ENCODE assay signal across 13 cellular contexts in genomic region chr17:41612376-41613160, GRCh38. TPM values are rescaled to one million over a fixed set of nuclear protein-coding genes. Genes with fewer than 3 reads are reported as not detected.
DNase-seq lines count a peak whose midpoint lies in the region; ATAC-seq and TF ChIP-seq lines count a peak whose summit lies in the region.
"Not testable (repeated sequence)": the region's sequence is repeated elsewhere in the genome, so short reads cannot be mapped to it uniquely, and the experiment has no call there.
"Had no signal": no experiment of that assay in that cellular context is flagged by ENCODE, and none has a peak within 500 bp of the region (broad histone marks: within the 10 kb centered on the region; RNA-seq: fewer than 3 reads in every experiment).

Gene KRT16, minus strand, starts transcription at chr17:41612767. Its CDS starts 79 bp downstream, at chr17:41612688.

- not testable (repeated sequence) for H3F3A ChIP-seq in PC-3 (ENCODE audit: low read length, unreplicated experiment)

- CTCF ChIA-PET in BJ (lab: Yijun Ruan, JAX); HCT116 (lab: Charles Lee); PC-3 (lab: Charles Lee): not testable (repeated sequence)

- H3K9me3 ChIP-seq in HCT116 (ENCODE audit: control insufficient read depth in 1 of 2, insufficient read depth in 1 of 2, low read depth in 1 of 2, low read length in 2 of 2); PC-3 (ENCODE audit: low read length); adrenal gland (replicated peaks in 1 of 3); endodermal cell (ENCODE audit: control insufficient read depth, low read length); prostate gland: not testable (repeated sequence)

- RAD21 ChIA-PET in HCT116 (lab: Charles Lee; ENCODE audit: low non-redundant PET in 1 of 2, low total read pairs in 2 of 2, uncharacterized antibody in 2 of 2, unreplicated experiment in 2 of 2): not testable (repeated sequence)

- not testable (repeated sequence) for H3K27ac Mint-ChIP-seq in endodermal cell

- H3K27me3 ChIP-seq in BJ (ENCODE audit: control insufficient read depth, insufficient read depth, low read length); HCT116 (ENCODE audit: insufficient read depth, low read length); PC-3 (ENCODE audit: low read length); adrenal gland; endodermal cell (ENCODE audit: control insufficient read depth, insufficient read depth, low read length, poor library complexity, severe bottlenecking); prostate gland (replicated peaks; ENCODE audit: insufficient read depth): not testable (repeated sequence)

- not testable (repeated sequence) for H3K79me2 ChIP-seq in HCT116 (ENCODE audit: insufficient read depth, low read length); PC-3 (ENCODE audit: low read length)

- ATAC-seq in HCT116: peak; percentile 91
- ATAC-seq in PC-3: peak; percentile 94

- H3K36me3 ChIP-seq in BJ (ENCODE audit: control insufficient read depth, insufficient read depth, low read length); HCT116 (ENCODE audit: control insufficient read depth in 1 of 2, insufficient read depth in 2 of 2, low read length in 2 of 2); PC-3 (ENCODE audit: low read depth, low read length); adrenal gland (replicated peaks in 1 of 2); endodermal cell (ENCODE audit: control insufficient read depth, insufficient read depth, low read length); prostate gland: not testable (repeated sequence)

- H3K4me3 ChIP-seq in BJ (ENCODE audit: low read depth, low read length); PC-3 (ENCODE audit: low read length); adrenal gland; endodermal cell (ENCODE audit: low read length); prostate gland: not testable (repeated sequence)
- H3K4me3 ChIP-seq in HCT116 (replicated peaks in 1 of 2; ENCODE audit: low read depth in 1 of 2, low read length in 2 of 2): peak within 1 kb of the TSS in 1 of 2 experiments; percentile 28; a peak in 1 of 4 replicates

- peak within 1 kb of the TSS; percentile 24; the same call in 1 of the 2 replicates for H3K9ac ChIP-seq in HCT116 (ENCODE audit: low read length)
- H3K9ac ChIP-seq in PC-3 (ENCODE audit: low read length); endodermal cell (ENCODE audit: extremely low read depth, low read length, poor library complexity, severe bottlenecking): not testable (repeated sequence)

- H3K27ac ChIP-seq in HCT116 (ENCODE audit: low read depth, low read length) (0 out of 2 replicates have a peak within 1 kb of the TSS, but pooled peaks have one; percentile 16), PC-3 (ENCODE audit: low read length) (peak within 1 kb of the TSS; percentile 74)
- not testable (repeated sequence) for H3K27ac ChIP-seq in adrenal gland; endodermal cell (ENCODE audit: low read depth, low read length); prostate gland

- not testable (repeated sequence) for H3K4me3 Mint-ChIP-seq in endodermal cell

- TF ChIP-seq CTCF in BJ (IDR thresholded peaks at IDR 0.05; ENCODE audit: insufficient read depth, low read depth, low read length); HCT116 (IDR thresholded peaks at IDR 0.05 in 2 of 3, conservative IDR thresholded peaks at IDR 0.05 in 1 of 3; ENCODE audit: borderline replicate concordance in 1 of 3, insufficient read depth in 1 of 3, low read depth in 2 of 3, low read length in 2 of 3); PC-3 (conservative IDR thresholded peaks at IDR 0.05; ENCODE audit: low read depth, low read length); adrenal gland (IDR thresholded peaks at IDR 0.05); endodermal cell (conservative IDR thresholded peaks at IDR 0.05); prostate gland (IDR thresholded peaks at IDR 0.05): not testable (repeated sequence)

- intact Hi-C loops in HCT116 (cut with micrococcal nuclease); PC-3 (cut with micrococcal nuclease); adrenal gland (cut with DNase I); prostate gland (cut with DNase I): not testable (repeated sequence)

- POLR2A ChIA-PET in BJ (lab: Charles Lee); HCT116 (lab: Charles Lee): not testable (repeated sequence)
- POLR2A ChIA-PET in PC-3 (lab: Charles Lee; ENCODE audit: unreplicated experiment): interaction anchor here (0.7 kb wide), 1 partner anchor 800 kb away, joined by 3 read pairs; no protein-coding TSS in a partner anchor

- H3K36me3 Mint-ChIP-seq in endodermal cell (ENCODE audit: low read depth): not testable (repeated sequence)

- H3K4me2 ChIP-seq in HCT116 (ENCODE audit: low read length) (peak within 1 kb of the TSS; percentile 67), PC-3 (ENCODE audit: low read length) (peak within 1 kb of the TSS; percentile 57; the same call in 1 of the 2 replicates)

- not testable (repeated sequence) for TF ChIP-seq POLR2A in HCT116 (IDR thresholded peaks at IDR 0.05; ENCODE audit: borderline replicate concordance, extremely low read depth, insufficient read depth, insufficient read length); adrenal gland (IDR thresholded peaks at IDR 0.05)
- peak; percentile 20 for TF ChIP-seq POLR2A in prostate gland (IDR thresholded peaks at IDR 0.05)

- H3K4me1 Mint-ChIP-seq in endodermal cell: not testable (repeated sequence)

- H3K9me2 ChIP-seq in HCT116 (ENCODE audit: insufficient read depth); PC-3 (replicated peaks; ENCODE audit: low read length): not testable (repeated sequence)

- not testable (repeated sequence) for H3K9me3 Mint-ChIP-seq in endodermal cell

- not testable (repeated sequence) for H4K20me1 ChIP-seq in HCT116 (ENCODE audit: insufficient read depth); PC-3 (ENCODE audit: low read length)

- H2AFZ ChIP-seq in HCT116 (ENCODE audit: low read depth, low read length, poor library complexity, severe bottlenecking) (peak within 1 kb of the TSS; percentile 76), PC-3 (ENCODE audit: low read length) (0 out of 2 replicates have a peak within 1 kb of the TSS, but pooled peaks have one; percentile 26)

- DNase-seq in BJ (ENCODE audit: low read depth): peak; percentile 47
- peak; percentile 32 for DNase-seq in HCT116 (ENCODE audit: low read depth, low spot score)
- DNase-seq in PC-3: peak; percentile 82
- DNase-seq in adrenal gland: peak in 5 of 7 donors; percentile 37 to 65 (median 53)
- DNase-seq in endodermal cell: peak; percentile 54
- peak; percentile 79 for DNase-seq in islet precursor cell
- DNase-seq in prostate gland (ENCODE audit: low spot score): not testable (repeated sequence)
- DNase-seq in ureter (ENCODE audit: low spot score): peak; percentile 68

- H3K4me1 ChIP-seq in HCT116 (ENCODE audit: control insufficient read depth in 1 of 2, insufficient read depth in 2 of 2, low read length in 2 of 2): peaks cover 2 to 18% of the 10 kb centered on the region in 2 experiments; a peak in 3 of 4 replicates
- H3K4me1 ChIP-seq in PC-3 (ENCODE audit: insufficient read depth, low read length); adrenal gland (replicated peaks in 1 of 2); endodermal cell (ENCODE audit: control insufficient read depth, insufficient read depth, low read length); prostate gland (replicated peaks): not testable (repeated sequence)

- not testable (repeated sequence) for BruUV-seq in HCT116 (replicated peaks; lab: Mats Ljungman, UMichigan); PC-3 (replicated peaks; lab: Mats Ljungman, UMichigan)

- WGBS in adrenal gland, 4 donors: 45 to 73% (median 68%) methylated on average over 10 to 31 of the region's 31 CpGs
- WGBS in endodermal cell (ENCODE audit: insufficient coverage in 1 of 2, insufficient read length in 1 of 2), 2 experiments: 71 to 87% methylated on average over 10 to 31 of the region's 31 CpGs
- WGBS in prostate gland: 78% methylated on average over 28 of the region's 31 CpGs

- TF ChIP-seq RAD21 in HCT116 (IDR thresholded peaks at IDR 0.05; ENCODE audit: low read depth): not testable (repeated sequence)

- not testable (repeated sequence) for H3K27me3 Mint-ChIP-seq in endodermal cell (ENCODE audit: insufficient read depth)

TF ChIP-seq in HCT116, 20 proteins besides CTCF, POLR2A, EP300 and RAD21:
- TF ChIP-seq FOSL1 (IDR thresholded peaks at IDR 0.05; ENCODE audit: low read depth): peak; percentile 43

RNA-seq across cellular contexts. Expression of gene KRT16, which starts in this region (rescaled TPM):
- polyA plus RNA-seq in BJ (2011; rRNA removed) (1.6 and 1.8 TPM in 2 replicates), adrenal gland (1 to 10 TPM in 2 of 3 donors, not detected in 1; 2.6 to 4.5 TPM)
- 0.36 and 1.1 TPM in 2 replicates for polyA minus RNA-seq in BJ (2011; rRNA and poly(A)+ RNA removed)
- total RNA-seq in HCT116 (2021; ENCODE audit: unreplicated experiment) (0.61 TPM), PC-3 (2014; rRNA removed) (42.6 and 53.1 TPM in 2 replicates), adrenal gland (1 to 10 TPM in 2 of 8 donors, under 1 TPM in 5, not detected in 1; 0.18 to 3.0 (median 0.53) TPM), endodermal cell (not detected), prostate gland (1 to 10 TPM; 4.0 to 6.7 TPM), ureter (0.73 TPM)
- 3.0 and 4.7 TPM in 2 replicates for polyA plus RNA-seq in HCT116 (2012)
- polyA plus RNA-seq in endodermal cell (2013, experiment 1 of 2): not detected
- not detected for polyA plus RNA-seq in endodermal cell (2013, experiment 2 of 2)
- total RNA-seq: CD4-positive, CD25-positive, alpha-beta regulatory T cell; natural killer cell; T-cell; upper lobe of left lung had no signal
- polyA plus RNA-seq: CD4-positive, CD25-positive, alpha-beta regulatory T cell; IgD-negative memory B cell had no signal

Comparison
In these comparisons a context has a peak if more than half of its experiments do, and no peak if none do; other contexts are left out.
1. Peak in DNase-seq in endodermal cell; RNA of the gene not detected or under 1 TPM.
2. Peak in DNase-seq in ureter; RNA of the gene not detected or under 1 TPM.